Comparison of ENCODE assay signal across 19 cellular contexts in genomic region chr2:150588210-150588870, GRCh38.
A peak's percentile ranks its signal among the peaks of the same experiment; 100 is the strongest.
DNase-seq lines count a peak whose midpoint lies in the region; ATAC-seq and TF ChIP-seq lines count a peak whose summit lies in the region.
"Had no signal": no experiment of that assay in that cellular context is flagged by ENCODE, and none has a peak within 500 bp of the region (broad histone marks: within the 10 kb centered on the region; RNA-seq: fewer than 3 reads in every experiment).

No MANE protein-coding gene starts in this region.

- no peak for TF ChIP-seq POLR2A in thyroid gland (IDR thresholded peaks at IDR 0.05)

- intact Hi-C loops in thyroid gland (cut with DNase I) = no loop called here

- H3K27ac Mint-ChIP-seq in nephron = peak overlapping the region; percentile 34 to 92 (median 77)
- H3K27ac Mint-ChIP-seq: activated CD8-positive, alpha-beta memory T cell treated with anti-CD3 and anti-CD28 coated beads, Interleukin-2, amount 10 ng/mL, durations not matched to agents 7 days and 5 days; activated naive CD4-positive, alpha-beta T cell treated with anti-CD3 and anti-CD28 coated beads, Interleukin-2, amount 10 ng/mL, durations not matched to agents 7 days and 5 days; activated T-cell treated with anti-CD3 and anti-CD28 coated beads, Interleukin-2, amount 50 U/mL, for 72 hours; naive thymus-derived CD4-positive, alpha-beta T cell; T-helper 2 cell treated with Interferon-gamma antibody and Interleukin-4, amounts not matched to agents 5 μg/mL and 100 μg/mL, for 36 hours had no signal

- H3K36me3 Mint-ChIP-seq in nephron (ENCODE audit: low read depth) = no peaks in the 10 kb centered on the region
- H3K36me3 Mint-ChIP-seq: activated CD8-positive, alpha-beta memory T cell treated with anti-CD3 and anti-CD28 coated beads, Interleukin-2, amount 10 ng/mL, durations not matched to agents 7 days and 5 days; activated naive CD4-positive, alpha-beta T cell treated with anti-CD3 and anti-CD28 coated beads, Interleukin-2, amount 10 ng/mL, durations not matched to agents 7 days and 5 days; naive thymus-derived CD4-positive, alpha-beta T cell had no signal

- no peaks in the 10 kb centered on the region for H3K36me3 ChIP-seq in thyroid gland
- H3K36me3 ChIP-seq: WERI-Rb-1 had no signal

- peaks cover 22% of the 10 kb centered on the region for H3K4me1 Mint-ChIP-seq in nephron
- H3K4me1 Mint-ChIP-seq: activated CD8-positive, alpha-beta memory T cell treated with anti-CD3 and anti-CD28 coated beads, Interleukin-2, amount 10 ng/mL, durations not matched to agents 7 days and 5 days; activated naive CD4-positive, alpha-beta T cell treated with anti-CD3 and anti-CD28 coated beads, Interleukin-2, amount 10 ng/mL, durations not matched to agents 7 days and 5 days; naive thymus-derived CD4-positive, alpha-beta T cell had no signal

- WGBS in thyroid gland, 2 donors = 76 to 83% methylated on average over 5 of the region's 5 CpGs

- no peaks in the 10 kb centered on the region for H3K27me3 Mint-ChIP-seq in nephron (ENCODE audit: low read depth)
- H3K27me3 Mint-ChIP-seq: activated CD8-positive, alpha-beta memory T cell treated with anti-CD3 and anti-CD28 coated beads, Interleukin-2, amount 10 ng/mL, durations not matched to agents 7 days and 5 days; activated naive CD4-positive, alpha-beta T cell treated with anti-CD3 and anti-CD28 coated beads, Interleukin-2, amount 10 ng/mL, durations not matched to agents 7 days and 5 days had no signal

- H3K9me3 ChIP-seq in thyroid gland = no peaks in the 10 kb centered on the region

- no peak overlapping the region for H3K4me3 Mint-ChIP-seq in nephron
- H3K4me3 Mint-ChIP-seq: activated CD8-positive, alpha-beta memory T cell treated with anti-CD3 and anti-CD28 coated beads, Interleukin-2, amount 10 ng/mL, durations not matched to agents 7 days and 5 days; activated naive CD4-positive, alpha-beta T cell treated with anti-CD3 and anti-CD28 coated beads, Interleukin-2, amount 10 ng/mL, durations not matched to agents 7 days and 5 days; activated T-cell treated with anti-CD3 and anti-CD28 coated beads, Interleukin-2, amount 50 U/mL, for 72 hours; naive thymus-derived CD4-positive, alpha-beta T cell; T-helper 2 cell treated with Interferon-gamma antibody and Interleukin-4, amounts not matched to agents 5 μg/mL and 100 μg/mL, for 36 hours had no signal

- peak overlapping the region; percentile 76 for H3K27ac ChIP-seq in epithelial cell of prostate
- no peak overlapping the region for H3K27ac ChIP-seq in thyroid gland
- H3K27ac ChIP-seq: WERI-Rb-1 had no signal

- no peak for ATAC-seq in HG02759 (IDR thresholded peaks at IDR 0.05; ENCODE audit: unreplicated experiment)
- ATAC-seq in HG03520 (IDR thresholded peaks at IDR 0.05; ENCODE audit: unreplicated experiment) = no peak
- ATAC-seq: activated CD8-positive, alpha-beta memory T cell treated with anti-CD3 and anti-CD28 coated beads, Interleukin-2, amount 10 ng/mL, durations not matched to agents 7 days and 5 days; activated T-cell treated with anti-CD3 and anti-CD28 coated beads, Interleukin-2, amount 50 U/mL, for 72 hours; naive thymus-derived CD4-positive, alpha-beta T cell; stimulated activated naive CD8-positive, alpha-beta T cell treated with anti-CD3 and anti-CD28 coated beads, Interleukin-15, Interleukin-2, amounts not matched to agents 100 U/mL and 50 U/mL, for 24 hours had no signal

- DNase-seq in EH (ENCODE audit: low read depth) (peak; percentile 77), NCI-H2171 treated with DMSO at 0.1 percent for 48 hours (lab: John Stamatoyannopoulos, UW) (peak; percentile 60), epithelial cell of prostate (ENCODE audit: low read depth, low spot score) (no peak), mucosa of gallbladder (ENCODE audit: low spot score) (no peak), thyroid gland (no peak)
- DNase-seq: activated CD4-positive, alpha-beta T cell treated with anti-CD3 and anti-CD28 coated beads, Interleukin-2, amount 50 U/mL, for 1 hour; activated CD8-positive, alpha-beta memory T cell treated with anti-CD3 and anti-CD28 coated beads, Interleukin-2, amount 10 ng/mL, durations not matched to agents 7 days and 5 days; activated naive CD4-positive, alpha-beta T cell treated with anti-CD3 and anti-CD28 coated beads, Interleukin-2, amount 10 ng/mL, durations not matched to agents 7 days and 5 days; activated T-cell treated with anti-CD3 and anti-CD28 coated beads, Interleukin-2, amount 50 U/mL, for 72 hours; cortex of kidney; naive thymus-derived CD4-positive, alpha-beta T cell; NCI-H146; NCI-H69; stimulated activated naive CD8-positive, alpha-beta T cell treated with anti-CD3 and anti-CD28 coated beads, Interleukin-15, Interleukin-2, amounts not matched to agents 100 U/mL and 50 U/mL, for 24 hours; WERI-Rb-1 had no signal

- H3K27me3 ChIP-seq in thyroid gland = no peaks in the 10 kb centered on the region

- H3K4me1 ChIP-seq in thyroid gland = peaks cover 0 to 6% of the 10 kb centered on the region in 2 donors

- peaks cover 1% of the 10 kb centered on the region for H3K9me3 Mint-ChIP-seq in nephron
- H3K9me3 Mint-ChIP-seq: activated naive CD4-positive, alpha-beta T cell treated with anti-CD3 and anti-CD28 coated beads, Interleukin-2, amount 10 ng/mL, durations not matched to agents 7 days and 5 days; activated T-cell treated with anti-CD3 and anti-CD28 coated beads, Interleukin-2, amount 50 U/mL, for 72 hours; T-helper 2 cell treated with Interferon-gamma antibody and Interleukin-4, amounts not matched to agents 5 μg/mL and 100 μg/mL, for 36 hours had no signal

- no peak overlapping the region for H3K4me3 ChIP-seq in thyroid gland (replicated peaks in 1 of 3)

- TF ChIP-seq CTCF in nephron (IDR thresholded peaks at IDR 0.05; ENCODE audit: unreplicated experiment in 3 of 3) (no peak), thyroid gland (IDR thresholded peaks at IDR 0.05) (no peak)

Comparison
In these comparisons a context has a peak if more than half of its experiments do, and no peak if none do; other contexts are left out.
1. DNase-seq: peak in EH (single experiment) and NCI-H2171 treated with DMSO at 0.1 percent for 48 hours (single experiment); none in epithelial cell of prostate (single experiment), mucosa of gallbladder (single experiment) and thyroid gland (0 of 2).